In genomic region chr6:101281266-101281665, GRCh38 we compare ENCODE assay signal across 18 cellular contexts.
"Had no signal": no experiment of that assay in that cellular context is flagged by ENCODE, and none has a peak within 500 bp of the region (broad histone marks: within the 10 kb centered on the region; RNA-seq: fewer than 3 reads in every experiment).

No MANE protein-coding gene starts in this region.

- H3K36me3 ChIP-seq: esophagus squamous epithelium, sigmoid colon, spleen had no signal

- ATAC-seq: activated CD8-positive, alpha-beta T cell treated with anti-CD3 and anti-CD28 coated beads for 36 hours; activated T-helper 17 cell treated with anti-CD3 and anti-CD28 coated beads, Interleukin-2, amount 50 U/mL, for 72 hours; left lobe of liver had no signal

- H3K4me3 ChIP-seq: coronary artery, esophagus squamous epithelium, sigmoid colon, spleen had no signal

- DNase-seq: activated CD4-positive, alpha-beta T cell treated with anti-CD3 and anti-CD28 coated beads, Interleukin-2, amount 10 ng/mL, durations not matched to agents 24 days and 14 days; activated CD4-positive, CD25-positive, alpha-beta regulatory T cell; activated CD8-positive, alpha-beta T cell treated with anti-CD3 and anti-CD28 coated beads for 36 hours; activated naive CD4-positive, alpha-beta T cell treated with Interleukin-2 at 50 U/mL for 16 hours; activated T-cell treated with anti-CD3 and anti-CD28 coated beads, Interleukin-2, amount 50 U/mL, for 1 hour; aorta; esophagus squamous epithelium; midbrain; nephron progenitor cell; nucleus accumbens; sigmoid colon; spleen; stimulated activated CD8-positive, alpha-beta memory T cell treated with anti-CD3 and anti-CD28 coated beads, Interleukin-4, amount 100 ng/mL, for 48 hours; stimulated activated naive CD4-positive, alpha-beta T cell; T1000 had no signal

- H3K4me1 ChIP-seq: esophagus squamous epithelium, sigmoid colon, spleen had no signal

- H3K27me3 ChIP-seq: esophagus squamous epithelium, sigmoid colon, spleen had no signal

- H3K27ac ChIP-seq: coronary artery, esophagus squamous epithelium, sigmoid colon, spleen had no signal
